Comparison of ENCODE assay signal across 11 cellular contexts in the genomic region with DNA sequence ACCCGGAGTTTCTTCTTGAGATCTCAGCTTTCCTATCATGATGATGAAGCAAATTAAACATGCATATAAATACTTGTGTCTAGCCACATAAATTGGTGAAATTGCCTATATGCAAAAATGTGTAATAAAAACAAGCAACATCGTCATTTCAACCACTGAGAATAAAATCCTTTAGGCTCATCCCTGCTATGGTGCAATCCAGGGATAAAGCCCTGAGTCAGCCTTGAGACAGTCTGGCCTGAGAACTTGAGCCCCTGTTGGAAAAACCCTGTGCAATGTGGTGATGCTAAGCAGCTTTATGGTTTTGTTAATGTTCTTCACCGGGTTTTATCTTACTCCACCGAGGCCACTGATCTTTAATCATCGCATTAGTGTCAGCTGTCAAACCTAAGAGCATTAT.
DNase-seq lines count a peak whose midpoint lies in the region; ATAC-seq, FAIRE-seq and TF ChIP-seq lines count a peak whose summit lies in the region.
"Had no signal": no experiment of that assay in that cellular context is flagged by ENCODE, and none has a peak within 500 bp of the region (broad histone marks: within the 10 kb centered on the region; RNA-seq: fewer than 3 reads in every experiment).

No MANE protein-coding gene starts in this region.

- 58 to 67% (median 67%) methylated on average over 5 of the region's 5 CpGs for WGBS in small intestine, 3 donors

- ATAC-seq in GM18498 (IDR thresholded peaks at IDR 0.05; ENCODE audit: unreplicated experiment) (no peak), HG03442 (IDR thresholded peaks at IDR 0.05; ENCODE audit: unreplicated experiment) (no peak)

- H3K9me3 ChIP-seq in small intestine (ENCODE audit: control insufficient read depth, low read depth), result no peaks in the 10 kb centered on the region

- no peak overlapping the region for H3K4me3 ChIP-seq in epithelial cell of esophagus (ENCODE audit: low read length)
- no peak overlapping the region for H3K4me3 ChIP-seq in small intestine (ENCODE audit: low read depth in 1 of 2, low read length in 2 of 2)

- H3K27me3 ChIP-seq in small intestine (ENCODE audit: control insufficient read depth in 2 of 2, insufficient read depth in 2 of 2, low read length in 2 of 2), result no peaks in the 10 kb centered on the region

- H3K4me1 ChIP-seq in small intestine (ENCODE audit: control insufficient read depth in 2 of 2, insufficient read depth in 1 of 2, low read depth in 1 of 2, low read length in 1 of 2), result no peaks in the 10 kb centered on the region

- FAIRE-seq in D721Med (lab: Jason Lieb, UNC) (peak; percentile 100), small intestine (lab: Jason Lieb, UNC) (no peak)

- TF ChIP-seq CTCF in D721Med (IDR thresholded peaks at IDR 0.05; ENCODE audit: insufficient read depth, missing control alignments) (no peak), epithelial cell of esophagus (IDR thresholded peaks at IDR 0.05; ENCODE audit: insufficient read depth, low read depth, low read length, missing control alignments) (no peak)

- DNase-seq in D721Med (ENCODE audit: insufficient read length, low spot score), result peak; percentile 77
- peak; percentile 88 for DNase-seq in NCI-H226
- peak; percentile 77 for DNase-seq in epithelial cell of esophagus (ENCODE audit: low read depth)
- peak; percentile 78 for DNase-seq in non-pigmented ciliary epithelial cell (ENCODE audit: low read depth)
- no peak for DNase-seq in small intestine
- no peak for DNase-seq in islet precursor cell
- DNase-seq: CD4-positive, alpha-beta memory T cell; midbrain; T-helper 9 cell had no signal

- no peak overlapping the region for H3K27ac ChIP-seq in small intestine (ENCODE audit: low read depth in 1 of 2, low read length in 1 of 2)

- H3K36me3 ChIP-seq in small intestine (ENCODE audit: control insufficient read depth in 2 of 2, insufficient read depth in 2 of 2, low read length in 2 of 2), result no peaks in the 10 kb centered on the region

Comparison
In these comparisons a context has a peak if more than half of its experiments do, and no peak if none do; other contexts are left out.
1. DNase-seq: peak in D721Med (single experiment), NCI-H226 (single experiment), epithelial cell of esophagus (single experiment) and non-pigmented ciliary epithelial cell (single experiment); none in small intestine (single experiment) and islet precursor cell (single experiment).